8 cellular contexts compared by ENCODE assay signal in genomic region chr14:61281186-61281676, GRCh38. TPM values are rescaled to one million over a fixed set of nuclear protein-coding genes. Genes with fewer than 3 reads are reported as not detected.
DNase-seq lines count a peak whose midpoint lies in the region; ATAC-seq, FAIRE-seq and TF ChIP-seq lines count a peak whose summit lies in the region.

Gene TMEM30B, minus strand, starts transcription at chr14:61281338. Its CDS starts 191 bp downstream, at chr14:61281147.

- peak; percentile 26 to 71; a peak in 2 of 3 replicates for TF ChIP-seq POLR2A in H1 (IDR thresholded peaks at IDR 0.05; ENCODE audit: control extremely low read depth in 1 of 2, low read depth in 2 of 2, low read length in 2 of 2)

- no peaks in the 10 kb centered on the region for H3K9me3 Mint-ChIP-seq in activated CD8-positive, alpha-beta memory T cell treated with anti-CD3 and anti-CD28 coated beads, Interleukin-2, amount 10 ng/mL, durations not matched to agents 7 days and 5 days (ENCODE audit: low read depth)
- no peaks in the 10 kb centered on the region for H3K9me3 Mint-ChIP-seq in T-helper 2 cell treated with Interferon-gamma antibody and Interleukin-4, amounts not matched to agents 5 μg/mL and 100 μg/mL, for 36 hours
- H3K9me3 Mint-ChIP-seq in naive thymus-derived CD8-positive, alpha-beta T cell = no peaks in the 10 kb centered on the region

- WGBS in H1 (ENCODE audit: extremely low coverage in 1 of 2, insufficient coverage in 1 of 2, insufficient read length in 1 of 2, insufficient replicate concordance in 2 of 2, low coverage in 1 of 2, low lambda C conversion rate in 2 of 2, missing lambda C conversion rate in 1 of 2), 2 experiments = 3% methylated on average over 23 of the region's 36 CpGs; no CpG with 5 or more reads in 1 of the 2 experiments

- H3K36me3 Mint-ChIP-seq in activated CD8-positive, alpha-beta memory T cell treated with anti-CD3 and anti-CD28 coated beads, Interleukin-2, amount 10 ng/mL, durations not matched to agents 7 days and 5 days = peaks cover 4% of the 10 kb centered on the region
- H3K36me3 Mint-ChIP-seq in T-helper 2 cell treated with Interferon-gamma antibody and Interleukin-4, amounts not matched to agents 5 μg/mL and 100 μg/mL, for 36 hours (ENCODE audit: low read depth) = no peaks in the 10 kb centered on the region
- no peaks in the 10 kb centered on the region for H3K36me3 Mint-ChIP-seq in naive thymus-derived CD8-positive, alpha-beta T cell

- H3K4me1 Mint-ChIP-seq in activated CD8-positive, alpha-beta memory T cell treated with anti-CD3 and anti-CD28 coated beads, Interleukin-2, amount 10 ng/mL, durations not matched to agents 7 days and 5 days = peaks cover 51% of the 10 kb centered on the region
- H3K4me1 Mint-ChIP-seq in T-helper 2 cell treated with Interferon-gamma antibody and Interleukin-4, amounts not matched to agents 5 μg/mL and 100 μg/mL, for 36 hours (ENCODE audit: low read depth) = peaks cover 30% of the 10 kb centered on the region
- H3K4me1 Mint-ChIP-seq in naive thymus-derived CD8-positive, alpha-beta T cell = peaks cover 11 to 42% (median 34%) of the 10 kb centered on the region in 4 donors

- H2BK120ac ChIP-seq in H1 (replicated peaks; ENCODE audit: low read depth, low read length) = no peak within 1 kb of the TSS

- H2BK5ac ChIP-seq in H1 (ENCODE audit: low read depth, low read length) = peak within 1 kb of the TSS; percentile 75; the same call in 1 of the 2 replicates

- H3K4me3 Mint-ChIP-seq in activated CD8-positive, alpha-beta memory T cell treated with anti-CD3 and anti-CD28 coated beads, Interleukin-2, amount 10 ng/mL, durations not matched to agents 7 days and 5 days = peak within 1 kb of the TSS; percentile 87
- peak within 1 kb of the TSS; percentile 84 for H3K4me3 Mint-ChIP-seq in T-helper 2 cell treated with Interferon-gamma antibody and Interleukin-4, amounts not matched to agents 5 μg/mL and 100 μg/mL, for 36 hours
- peak within 1 kb of the TSS; percentile 86 to 97 (median 92) for H3K4me3 Mint-ChIP-seq in naive thymus-derived CD8-positive, alpha-beta T cell

- no peak within 1 kb of the TSS for H4K5ac ChIP-seq in H1 (ENCODE audit: insufficient read length, low read depth, low read length)

- H3K36me3 ChIP-seq in H1 (ENCODE audit: control insufficient read depth in 2 of 4, insufficient read depth in 4 of 4, low read length in 3 of 4) = no peaks in the 10 kb centered on the region

- no peak within 1 kb of the TSS for H2BK20ac ChIP-seq in H1 (ENCODE audit: low read length)

- TF ChIP-seq CTCF in H1 (IDR thresholded peaks at IDR 0.05; ENCODE audit: control extremely low read depth in 1 of 3, insufficient read depth in 1 of 3, low read depth in 1 of 3, low read length in 3 of 3) = no peak

- H2BK15ac ChIP-seq in H1 (ENCODE audit: low read length) = peak within 1 kb of the TSS; percentile 90; the same call in 1 of the 2 replicates

- TF ChIP-seq EP300 in H1 (IDR thresholded peaks at IDR 0.05; ENCODE audit: borderline replicate concordance in 1 of 2, low read depth in 2 of 2, low read length in 2 of 2) = no peak

- peaks cover 10% of the 10 kb centered on the region; the same call in 1 of the 2 replicates for H3K23me2 ChIP-seq in H1 (ENCODE audit: low read depth, low read length)

- FAIRE-seq in H1 (lab: Jason Lieb, UNC) = no peak

- H3K4me2 ChIP-seq in H1 (ENCODE audit: insufficient read depth in 1 of 2, low read depth in 2 of 2, low read length in 2 of 2) = peak within 1 kb of the TSS; percentile 77 to 81

- TF ChIP-seq RAD21 in H1 (IDR thresholded peaks at IDR 0.05 in 1 of 2, conservative IDR thresholded peaks at IDR 0.05 in 1 of 2; ENCODE audit: low read depth in 2 of 2, low read length in 2 of 2) = no peak

- H3K27ac Mint-ChIP-seq in activated CD8-positive, alpha-beta memory T cell treated with anti-CD3 and anti-CD28 coated beads, Interleukin-2, amount 10 ng/mL, durations not matched to agents 7 days and 5 days = peak within 1 kb of the TSS; percentile 79
- H3K27ac Mint-ChIP-seq in T-helper 2 cell treated with Interferon-gamma antibody and Interleukin-4, amounts not matched to agents 5 μg/mL and 100 μg/mL, for 36 hours = peak within 1 kb of the TSS; percentile 75
- H3K27ac Mint-ChIP-seq in naive thymus-derived CD8-positive, alpha-beta T cell = peak within 1 kb of the TSS; percentile 89 to 98 (median 94)

- peaks cover 0 to 4% (median 1%) of the 10 kb centered on the region in 4 experiments; a peak in 3 of 7 replicates for H3K4me1 ChIP-seq in H1 (replicated peaks in 1 of 4; ENCODE audit: control insufficient read depth in 3 of 4, insufficient read depth in 4 of 4, low read length in 3 of 4)

- no peak within 1 kb of the TSS for H2AK5ac ChIP-seq in H1 (ENCODE audit: low read depth, low read length)

- H3K56ac ChIP-seq in H1 (replicated peaks; ENCODE audit: insufficient read length, low read depth, low read length) = peak within 1 kb of the TSS; percentile 84

- CTCF ChIA-PET in activated CD8-positive, alpha-beta memory T cell treated with anti-CD3 and anti-CD28 coated beads, Interleukin-2, amount 10 ng/mL, durations not matched to agents 7 days and 5 days (lab: Charles Lee) = interaction anchor here (0.6 to 11.8 kb wide), 21 partner anchors 8 to 556 kb away, joined by 3 to 136 read pairs (median 4); partner anchors contain the start of gene PRKCH
- CTCF ChIA-PET in H1 (lab: Charles Lee; ENCODE audit: partially characterized antibody) = interaction anchor here (0.5 to 7.0 kb wide), 9 partner anchors 10 to 737 kb away, joined by 3 to 52 read pairs (median 3); no protein-coding TSS in a partner anchor

- H4K91ac ChIP-seq in H1 (replicated peaks; ENCODE audit: insufficient read length, low read length) = no peak within 1 kb of the TSS

- no peak within 1 kb of the TSS for H3K4ac ChIP-seq in H1 (replicated peaks; ENCODE audit: insufficient read length, low read depth, low read length)

- no peaks in the 10 kb centered on the region for H3K79me1 ChIP-seq in H1 (ENCODE audit: low read depth, low read length)

- H3K9ac ChIP-seq in H1 (replicated peaks in 1 of 4; ENCODE audit: extremely low read depth in 1 of 4, low read depth in 3 of 4, low read length in 3 of 4) = peak within 1 kb of the TSS; percentile 29 to 81 (median 54)

- peaks cover 24% of the 10 kb centered on the region for H3K27me3 Mint-ChIP-seq in activated CD8-positive, alpha-beta memory T cell treated with anti-CD3 and anti-CD28 coated beads, Interleukin-2, amount 10 ng/mL, durations not matched to agents 7 days and 5 days
- H3K27me3 Mint-ChIP-seq in T-helper 2 cell treated with Interferon-gamma antibody and Interleukin-4, amounts not matched to agents 5 μg/mL and 100 μg/mL, for 36 hours (ENCODE audit: low read depth) = peaks cover 42% of the 10 kb centered on the region
- peaks cover 0 to 16% (median 0%) of the 10 kb centered on the region in 5 donors for H3K27me3 Mint-ChIP-seq in naive thymus-derived CD8-positive, alpha-beta T cell

- peaks cover 2 to 5% of the 10 kb centered on the region in 2 experiments for H4K20me1 ChIP-seq in H1 (replicated peaks in 1 of 2; ENCODE audit: control insufficient read depth in 1 of 2, insufficient read depth in 2 of 2, low read length in 2 of 2)

- ATAC-seq in activated CD8-positive, alpha-beta memory T cell treated with anti-CD3 and anti-CD28 coated beads, Interleukin-2, amount 10 ng/mL, durations not matched to agents 7 days and 5 days = no peak
- peak in 1 of 2 donors; percentile 54 for ATAC-seq in naive thymus-derived CD8-positive, alpha-beta T cell

- peaks cover 11 to 22% (median 19%) of the 10 kb centered on the region in 4 experiments; a peak in 6 of 7 replicates for H3K27me3 ChIP-seq in H1 (replicated peaks in 1 of 4; ENCODE audit: control insufficient read depth in 3 of 4, extremely low read depth in 1 of 4, insufficient read depth in 3 of 4, low read length in 3 of 4)

- H3K23ac ChIP-seq in H1 (ENCODE audit: insufficient read length) = no peak within 1 kb of the TSS

- H3K18ac ChIP-seq in H1 (ENCODE audit: extremely low read depth, low read length) = peak within 1 kb of the TSS; percentile 91; the same call in 1 of the 2 replicates

- H2AFZ ChIP-seq in H1 (ENCODE audit: low read length) = peak within 1 kb of the TSS; percentile 97

- H3K79me2 ChIP-seq in H1 (ENCODE audit: control insufficient read depth in 1 of 2, insufficient read depth in 2 of 2, low read length in 2 of 2) = no peaks in the 10 kb centered on the region

- H3K27ac ChIP-seq in H1 (ENCODE audit: low read depth, low read length) (no peak within 1 kb of the TSS; the same call in 1 of the 2 replicates), substantia nigra (ENCODE audit: low read depth, low read length, poor library complexity, severe bottlenecking) (no peak within 1 kb of the TSS)

- H3K4me3 ChIP-seq in H1 (ENCODE audit: extremely low read depth in 1 of 4, insufficient read depth in 2 of 4, low read depth in 3 of 4, low read length in 4 of 4) = peak within 1 kb of the TSS; percentile 59 to 74 (median 62)

- H2BK12ac ChIP-seq in H1 (ENCODE audit: low read depth, low read length) = peak within 1 kb of the TSS; percentile 7; the same call in 1 of the 2 replicates

- no peak for DNase-seq in activated CD8-positive, alpha-beta memory T cell treated with anti-CD3 and anti-CD28 coated beads, Interleukin-2, amount 10 ng/mL, durations not matched to agents 7 days and 5 days
- no peak for DNase-seq in activated CD8-positive, alpha-beta memory T cell treated with anti-CD3 and anti-CD28 coated beads for 24 hours
- DNase-seq in T-helper 2 cell treated with Interferon-gamma antibody and Interleukin-4, amounts not matched to agents 5 μg/mL and 100 μg/mL, for 36 hours (ENCODE audit: low spot score) = no peak
- DNase-seq in H1 (ENCODE audit: low read depth in 1 of 2, low spot score in 2 of 2) = peak; percentile 70 to 82
- peak in 8 of 10 donors; percentile 31 to 78 (median 56) for DNase-seq in naive thymus-derived CD8-positive, alpha-beta T cell
- no peak for DNase-seq in NK-92 treated with Interleukin-12 subunit alpha and Interleukin-12 subunit beta, amount 100 ng/mL, for 24 hours (lab: John Stamatoyannopoulos, UW)
- DNase-seq in substantia nigra (lab: John Stamatoyannopoulos, UW) = no peak
- no peak for DNase-seq in SKM-1 treated with dmso at 0.1 percent for 144 hours (lab: John Stamatoyannopoulos, UW; ENCODE audit: unreplicated experiment)

- no peaks in the 10 kb centered on the region for H3K9me3 ChIP-seq in H1 (ENCODE audit: insufficient read depth in 2 of 2, low read depth in 1 of 2, low read length in 1 of 2)

- POLR2A ChIA-PET in H1 (lab: Charles Lee; ENCODE audit: partially characterized antibody) = interaction anchor here (1.2 kb wide), 1 partner anchor 10 kb away, joined by 4 read pairs; no protein-coding TSS in a partner anchor
- POLR2A ChIA-PET in naive thymus-derived CD8-positive, alpha-beta T cell (lab: Charles Lee) = interaction anchor here (0.5 to 2.6 kb wide), 17 partner anchors 9 to 1032 kb away, joined by 3 to 12 read pairs (median 4); partner anchors contain the start of genes PPM1A and PRKCH

- peak within 1 kb of the TSS; percentile 92 for H4K8ac ChIP-seq in H1 (ENCODE audit: extremely low read depth, insufficient read depth, low read length)

- no peak within 1 kb of the TSS for H3K14ac ChIP-seq in H1 (ENCODE audit: insufficient read length)

RNA-seq across cellular contexts. Expression of gene TMEM30B, which starts in this region (rescaled TPM):
- total RNA-seq in activated CD8-positive, alpha-beta memory T cell treated with anti-CD3 and anti-CD28 coated beads, Interleukin-2, amount 10 ng/mL, durations not matched to agents 7 days and 5 days = 1 to 10 TPM in 1 of 2 experiments, under 1 TPM in 1; 0.70 to 1.3 TPM
- 11.0 and 11.2 TPM in 2 replicates for total RNA-seq in H1 (2021; fragmentation: NEBNext Ultra II Directional; extraction: Animal tissue kit (Norgen Biotek cat#: 25700))
- polyA plus RNA-seq in H1 (2011; rRNA removed) = 18.7 and 27.3 TPM in 2 replicates
- 12.9 TPM for polyA plus RNA-seq in H1 (2011; cell fraction: cytosol; rRNA removed)
- polyA plus RNA-seq in H1 (2011; cell fraction: nucleus; rRNA removed) = 11.5 TPM
- polyA plus RNA-seq in H1 (2012, experiment 1 of 2) = 8.2 to 13.0 TPM (median 9.7 TPM) in 4 replicates
- polyA plus RNA-seq in H1 (2012, experiment 2 of 2) = 2.9 TPM
- 15.9 TPM for polyA plus RNA-seq in H1 (2013, experiment 1 of 2)
- 17.2 TPM for polyA plus RNA-seq in H1 (2013, experiment 2 of 2)
- polyA minus RNA-seq in H1 (2011; rRNA and poly(A)+ RNA removed) = 3.5 and 7.7 TPM in 2 replicates
- 13.5 TPM for polyA minus RNA-seq in H1 (2011; cell fraction: cytosol; rRNA and poly(A)+ RNA removed)
- polyA minus RNA-seq in H1 (2011; cell fraction: nucleus; rRNA and poly(A)+ RNA removed) = 11.6 TPM
- 1 to 10 TPM; 3.5 to 4.1 TPM for total RNA-seq in naive thymus-derived CD8-positive, alpha-beta T cell
- 1 to 10 TPM; 4.2 to 7.8 (median 6.4) TPM for polyA plus RNA-seq in naive thymus-derived CD8-positive, alpha-beta T cell

Comparison
In these comparisons a context has a peak if more than half of its experiments do, and no peak if none do; other contexts are left out.
1. DNase-seq: peak in H1 (2 of 2) and naive thymus-derived CD8-positive, alpha-beta T cell (8 of 10); none in activated CD8-positive, alpha-beta memory T cell treated with anti-CD3 and anti-CD28 coated beads, Interleukin-2, amount 10 ng/mL, durations not matched to agents 7 days and 5 days (single experiment), activated CD8-positive, alpha-beta memory T cell treated with anti-CD3 and anti-CD28 coated beads for 24 hours (single experiment), T-helper 2 cell treated with Interferon-gamma antibody and Interleukin-4, amounts not matched to agents 5 μg/mL and 100 μg/mL, for 36 hours (single experiment), NK-92 treated with Interleukin-12 subunit alpha and Interleukin-12 subunit beta, amount 100 ng/mL, for 24 hours (single experiment), substantia nigra (0 of 49) and SKM-1 treated with dmso at 0.1 percent for 144 hours (single experiment).
2. Peak in every context shown above with its lines, with median percentiles within 50 percentile points of each other: H3K27ac Mint-ChIP-seq and H3K4me3 Mint-ChIP-seq.